ENCODE assay signal across 1 cellular context in genomic region chr9:131266301-131267229, GRCh38.
A peak's percentile ranks its signal among the peaks of the same experiment; 100 is the strongest.
TF ChIP-seq lines count a peak whose summit lies in the region.

No MANE protein-coding gene starts in this region.

TF ChIP-seq in HepG2, 621 proteins besides CTCF, POLR2A, EP300 and RAD21 (continued from another document):
- TF ChIP-seq ZNF770 (CRISPR knock-in tag; IDR thresholded peaks at IDR 0.05) (peak; percentile 76), SOX6 (IDR thresholded peaks at IDR 0.05) (no peak), SOX6 (CRISPR knock-in tag; IDR thresholded peaks at IDR 0.05) (no peak; the same call in 1 of the 2 replicates), BHLHE40 (IDR thresholded peaks at IDR 0.05; ENCODE audit: low read length) (peak; percentile 85), ZFP90 (CRISPR knock-in tag; IDR thresholded peaks at IDR 0.05; ENCODE audit: borderline replicate concordance) (0 out of 2 replicates have a peak, but pooled peaks have one; percentile 37), ZNF10 (CRISPR knock-in tag; IDR thresholded peaks at IDR 0.05; ENCODE audit: borderline replicate concordance, low read depth) (no peak), BCL6 (CRISPR knock-in tag; IDR thresholded peaks at IDR 0.05) (peak; percentile 7; the same call in 1 of the 2 replicates)
